ENCODE assay signal across 8 cellular contexts in genomic region chr5:154756203-154756870, GRCh38. TPM values are rescaled to one million over a fixed set of nuclear protein-coding genes. Genes with fewer than 3 reads are reported as not detected.
DNase-seq lines count a peak whose midpoint lies in the region; ATAC-seq, FAIRE-seq and TF ChIP-seq lines count a peak whose summit lies in the region.

No MANE protein-coding gene starts in this region.

- H3K36me3 Mint-ChIP-seq in stimulated activated naive CD8-positive, alpha-beta T cell treated with anti-CD3 and anti-CD28 coated beads, Interleukin-15, Interleukin-2, amounts not matched to agents 100 ng/mL and 50 ng/mL, for 24 hours (ENCODE audit: low read depth), result peaks cover 26% of the 10 kb centered on the region

- intact Hi-C loops in mucosa of descending colon (cut with DNase I, micrococcal nuclease), result no loop called here

- TF ChIP-seq CTCF in AG10803 (conservative IDR thresholded peaks at IDR 0.05; ENCODE audit: low read length) (no peak), mucosa of descending colon (IDR thresholded peaks at IDR 0.05) (no peak)

- H3K27me3 Mint-ChIP-seq in stimulated activated naive CD8-positive, alpha-beta T cell treated with anti-CD3 and anti-CD28 coated beads, Interleukin-15, Interleukin-2, amounts not matched to agents 100 ng/mL and 50 ng/mL, for 24 hours, result no peaks in the 10 kb centered on the region

- no peaks in the 10 kb centered on the region for H3K9me3 Mint-ChIP-seq in stimulated activated naive CD8-positive, alpha-beta T cell treated with anti-CD3 and anti-CD28 coated beads, Interleukin-15, Interleukin-2, amounts not matched to agents 100 ng/mL and 50 ng/mL, for 24 hours

- H3K4me1 ChIP-seq in mucosa of descending colon (ENCODE audit: low read depth), result peaks cover 29% of the 10 kb centered on the region

- H3K36me3 ChIP-seq in mucosa of descending colon (ENCODE audit: low read depth), result no peaks in the 10 kb centered on the region

- H3K4me1 Mint-ChIP-seq in stimulated activated naive CD8-positive, alpha-beta T cell treated with anti-CD3 and anti-CD28 coated beads, Interleukin-15, Interleukin-2, amounts not matched to agents 100 ng/mL and 50 ng/mL, for 24 hours (ENCODE audit: low read depth), result peaks cover 61% of the 10 kb centered on the region

- DNase-seq in AG10803 (ENCODE audit: low read depth) (peak; percentile 21), HuH-7 (ENCODE audit: low spot score) (peak; percentile 61), mucosa of descending colon (peak; percentile 65 to 83 (median 76)), GM19239 (ENCODE audit: insufficient read length, low spot score) (no peak), D341Med (ENCODE audit: low spot score) (no peak)
- peak; percentile 32 to 49 for DNase-seq in activated CD4-positive, alpha-beta T cell treated with anti-CD3 and anti-CD28 coated beads, Interleukin-2, amount 50 U/mL, for 48 hours
- DNase-seq in effector CD8-positive, alpha-beta T cell (lab: John Stamatoyannopoulos, UW), result peak; percentile 45

- no peaks in the 10 kb centered on the region for H3K9me3 ChIP-seq in mucosa of descending colon

- peak overlapping the region; percentile 98 for H3K4me3 Mint-ChIP-seq in stimulated activated naive CD8-positive, alpha-beta T cell treated with anti-CD3 and anti-CD28 coated beads, Interleukin-15, Interleukin-2, amounts not matched to agents 100 ng/mL and 50 ng/mL, for 24 hours

- H3K4me3 ChIP-seq in AG10803 (ENCODE audit: low read length) (peak overlapping the region; percentile 91), mucosa of descending colon (peak overlapping the region; percentile 97)

- no peak for FAIRE-seq in GM19239 (lab: Jason Lieb, UNC)

- H3K27ac Mint-ChIP-seq in stimulated activated naive CD8-positive, alpha-beta T cell treated with anti-CD3 and anti-CD28 coated beads, Interleukin-15, Interleukin-2, amounts not matched to agents 100 ng/mL and 50 ng/mL, for 24 hours, result peak overlapping the region; percentile 99

- ATAC-seq in mucosa of descending colon, result peak; percentile 20

RNA-seq across cellular contexts. Expression of gene LARP1, which starts 1.2 kb away (rescaled TPM):
- 100 to 1,000 TPM; 127 to 157 (median 140) TPM for total RNA-seq in mucosa of descending colon

Comparison
In these comparisons a context has a peak if more than half of its experiments do, and no peak if none do; other contexts are left out.
1. DNase-seq: peak in AG10803 (single experiment), HuH-7 (single experiment), activated CD4-positive, alpha-beta T cell treated with anti-CD3 and anti-CD28 coated beads, Interleukin-2, amount 50 U/mL, for 48 hours (2 of 2), effector CD8-positive, alpha-beta T cell (single experiment) and mucosa of descending colon (3 of 3); none in GM19239 (single experiment) and D341Med (single experiment).